Comparison of ENCODE assay signal across 16 cellular contexts in the genomic region with DNA sequence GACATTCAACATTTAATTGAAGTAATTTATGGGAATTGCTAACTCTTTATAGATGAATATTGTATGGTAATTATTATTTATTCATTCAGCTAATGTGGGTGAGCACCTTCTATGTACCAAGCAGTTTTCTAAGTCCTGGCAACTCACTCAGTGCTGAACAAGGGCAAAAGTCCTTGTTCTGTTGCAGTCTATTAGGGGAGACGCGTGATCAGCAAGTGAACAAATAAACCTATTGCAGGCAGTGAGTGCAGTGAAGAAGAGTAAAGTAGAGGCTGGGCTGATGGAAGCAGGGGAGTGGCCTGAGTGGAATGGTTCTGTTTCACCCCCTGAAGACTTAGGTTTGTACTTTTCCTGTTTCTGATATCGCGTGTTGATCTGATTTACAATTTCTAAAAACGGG.
A peak's percentile ranks its signal among the peaks of the same experiment; 100 is the strongest.
DNase-seq lines count a peak whose midpoint lies in the region; ATAC-seq and TF ChIP-seq lines count a peak whose summit lies in the region.
"Had no signal": no experiment of that assay in that cellular context is flagged by ENCODE, and none has a peak within 500 bp of the region (broad histone marks: within the 10 kb centered on the region; RNA-seq: fewer than 3 reads in every experiment).

No MANE protein-coding gene starts in this region.

- H3K36me3 ChIP-seq in left ventricle myocardium inferior: peaks cover 27% of the 10 kb centered on the region
- no peaks in the 10 kb centered on the region for H3K36me3 ChIP-seq in hepatocyte (replicated peaks; ENCODE audit: insufficient read depth, low read depth)
- peaks cover 0 to 17% (median 6%) of the 10 kb centered on the region in 5 donors for H3K36me3 ChIP-seq in subcutaneous abdominal adipose tissue (ENCODE audit: control insufficient read depth in 5 of 5, insufficient read depth in 5 of 5, low read length in 5 of 5)

- H2AFZ ChIP-seq in hepatocyte: no peak overlapping the region

- DNase-seq in left ventricle myocardium inferior (no peak), Right ventricle myocardium inferior (ENCODE audit: missing footprints) (no peak), hepatocyte (ENCODE audit: low spot score) (peak; percentile 8), pons (ENCODE audit: low spot score) (no peak), foreskin fibroblast (no peak)
- DNase-seq: Calu3; CD8-positive, alpha-beta T cell; DMS53; DND-41; EL; GOT3; H7 had no signal

- no peaks in the 10 kb centered on the region for H4K20me1 ChIP-seq in hepatocyte (ENCODE audit: insufficient read depth, poor library complexity, severe bottlenecking)

- intact Hi-C loops in left ventricle myocardium inferior (cut with micrococcal nuclease) (no loop called here), Right ventricle myocardium inferior (cut with DNase I) (no loop called here)

- H3K4me3 ChIP-seq in left ventricle myocardium inferior (no peak overlapping the region), hepatocyte (no peak overlapping the region), subcutaneous abdominal adipose tissue (ENCODE audit: low read depth in 1 of 5, low read length in 5 of 5) (peak overlapping the region in 3 of 5 donors; percentile 41 to 57 (median 47)), foreskin fibroblast (ENCODE audit: low read depth in 1 of 2, low read length in 2 of 2) (no peak overlapping the region)
- H3K4me3 ChIP-seq: BLaER1 treated with 17β-estradiol and CSF1 and Interleukin-3, amounts not matched to agents 10 nM and 100 nM; GM12878 had no signal

- WGBS in hepatocyte (ENCODE audit: low lambda C conversion rate, missing lambda C conversion rate): 87% methylated on average over 5 of the region's 5 CpGs

- peak overlapping the region in 1 of 5 donors; percentile 10 for H3K9ac ChIP-seq in subcutaneous abdominal adipose tissue (ENCODE audit: low read length in 5 of 5)
- H3K9ac ChIP-seq: BLaER1 treated with 17β-estradiol and CSF1 and Interleukin-3, amounts not matched to agents 10 nM and 100 nM had no signal

- TF ChIP-seq CTCF in left ventricle myocardium inferior (IDR thresholded peaks at IDR 0.05; ENCODE audit: borderline replicate concordance) (no peak), hepatocyte (IDR thresholded peaks at IDR 0.05; ENCODE audit: poor library complexity) (no peak), foreskin fibroblast (IDR thresholded peaks at IDR 0.05; ENCODE audit: low read depth, low read length) (no peak)

- no peaks in the 10 kb centered on the region for H3K9me2 ChIP-seq in hepatocyte (replicated peaks; ENCODE audit: insufficient read depth)

- no peak for ATAC-seq in Right ventricle myocardium inferior
- ATAC-seq: CD8-positive, alpha-beta T cell; GM12878 had no signal

- H3K4me2 ChIP-seq in hepatocyte: no peak overlapping the region
- H3K4me2 ChIP-seq: BLaER1 treated with 17β-estradiol and CSF1 and Interleukin-3, amounts not matched to agents 10 nM and 100 nM had no signal

- H3K27ac ChIP-seq in left ventricle myocardium inferior (replicated peaks) (peak overlapping the region; percentile 9), angular gyrus (ENCODE audit: low read depth, low read length) (peak overlapping the region; percentile 56), hepatocyte (no peak overlapping the region), subcutaneous abdominal adipose tissue (ENCODE audit: low read depth, low read length) (no peak overlapping the region)
- H3K27ac ChIP-seq: BLaER1 treated with 17β-estradiol and CSF1 and Interleukin-3, amounts not matched to agents 10 nM and 100 nM had no signal

- no peaks in the 10 kb centered on the region for H3K27me3 ChIP-seq in left ventricle myocardium inferior (ENCODE audit: low read depth)
- H3K27me3 ChIP-seq in hepatocyte: no peaks in the 10 kb centered on the region
- no peaks in the 10 kb centered on the region for H3K27me3 ChIP-seq in subcutaneous abdominal adipose tissue (ENCODE audit: control insufficient read depth in 5 of 5, insufficient read depth in 4 of 5, low read length in 5 of 5)
- H3K27me3 ChIP-seq: BLaER1 treated with 17β-estradiol and CSF1 and Interleukin-3, amounts not matched to agents 10 nM and 100 nM had no signal

- peaks cover 12% of the 10 kb centered on the region for H3K79me2 ChIP-seq in hepatocyte

- H3K4me1 ChIP-seq in left ventricle myocardium inferior (peaks cover 70% of the 10 kb centered on the region), hepatocyte (ENCODE audit: insufficient read depth) (no peaks in the 10 kb centered on the region), subcutaneous abdominal adipose tissue (ENCODE audit: control insufficient read depth in 5 of 5, insufficient read depth in 5 of 5, low read length in 5 of 5) (peaks cover 0 to 7% (median 0%) of the 10 kb centered on the region in 5 donors)
- H3K4me1 ChIP-seq: BLaER1 treated with 17β-estradiol and CSF1 and Interleukin-3, amounts not matched to agents 10 nM and 100 nM had no signal

- H3K9me3 ChIP-seq in left ventricle myocardium inferior (replicated peaks) (no peaks in the 10 kb centered on the region), hepatocyte (ENCODE audit: low read depth) (no peaks in the 10 kb centered on the region), subcutaneous abdominal adipose tissue (ENCODE audit: control insufficient read depth in 5 of 5, low read length in 5 of 5) (no peaks in the 10 kb centered on the region)

Comparison
In these comparisons a context has a peak if more than half of its experiments do, and no peak if none do; other contexts are left out.
1. H3K27ac ChIP-seq: peak in left ventricle myocardium inferior (single experiment) and angular gyrus (single experiment); none in hepatocyte (single experiment) and subcutaneous abdominal adipose tissue (single experiment).
2. H3K4me3 ChIP-seq: peak in subcutaneous abdominal adipose tissue (3 of 5); none in left ventricle myocardium inferior (single experiment), hepatocyte (single experiment) and foreskin fibroblast (0 of 2).